Comparison of ENCODE assay signal across 15 cellular contexts in genomic region chr9:99555792-99556191, GRCh38.
DNase-seq lines count a peak whose midpoint lies in the region; ATAC-seq and TF ChIP-seq lines count a peak whose summit lies in the region.
"Had no signal": no experiment of that assay in that cellular context is flagged by ENCODE, and none has a peak within 500 bp of the region (broad histone marks: within the 10 kb centered on the region; RNA-seq: fewer than 3 reads in every experiment).

No MANE protein-coding gene starts in this region.

- no peak overlapping the region for H3K18ac ChIP-seq in mesendoderm (ENCODE audit: low read length)

- no peak overlapping the region for H2AK5ac ChIP-seq in mesendoderm (ENCODE audit: low read length)

- no peak overlapping the region for H2BK15ac ChIP-seq in mesendoderm (replicated peaks; ENCODE audit: low read depth)

- CTCF ChIA-PET in A673 (lab: Charles Lee) = no interaction called here

- no CpG with 5 or more reads among the region's 4 CpGs for WGBS in mesendoderm (ENCODE audit: extremely low coverage, insufficient coverage, low lambda C conversion rate)

- H3K9me3 Mint-ChIP-seq in T-helper 2 cell treated with Interferon-gamma antibody and Interleukin-4, amounts not matched to agents 5 μg/mL and 100 μg/mL, for 36 hours = peaks cover 13% of the 10 kb centered on the region
- H3K9me3 Mint-ChIP-seq in osteocyte (ENCODE audit: unreplicated experiment) = peaks cover 16% of the 10 kb centered on the region
- H3K9me3 Mint-ChIP-seq: GM23338 had no signal

- no peak overlapping the region for H3K27ac Mint-ChIP-seq in T-helper 2 cell treated with Interferon-gamma antibody and Interleukin-4, amounts not matched to agents 5 μg/mL and 100 μg/mL, for 36 hours
- H3K27ac Mint-ChIP-seq in osteocyte (ENCODE audit: unreplicated experiment) = no peak overlapping the region
- H3K27ac Mint-ChIP-seq: CD4-positive, alpha-beta T cell; GM23338 had no signal

- peak; percentile 1 for DNase-seq in A673 (ENCODE audit: low spot score)
- DNase-seq in EH (ENCODE audit: low read depth) = peak; percentile 28
- peak; percentile 17 for DNase-seq in T-helper 2 cell treated with Interferon-gamma antibody and Interleukin-4, amounts not matched to agents 5 μg/mL and 100 μg/mL, for 36 hours (ENCODE audit: low spot score)
- peak; percentile 24 for DNase-seq in mesendoderm
- no peak for DNase-seq in osteocyte (ENCODE audit: extremely low spot score, unreplicated experiment)
- DNase-seq in hypothalamus (lab: John Stamatoyannopoulos, UW) = no peak
- no peak for DNase-seq in stimulated activated CD4-positive, alpha-beta T cell treated with anti-CD3 and anti-CD28 coated beads, Interleukin-15, amount 100 ng/mL, for 24 hours
- DNase-seq: AML-193; Caco-2; CD4-positive, alpha-beta T cell; GDM1; HCEC 1CT had no signal

- H3K79me1 ChIP-seq in mesendoderm (ENCODE audit: low read length) = no peaks in the 10 kb centered on the region

- H3K9ac ChIP-seq in mesendoderm (ENCODE audit: low read length) = no peak overlapping the region

- H3K56ac ChIP-seq in mesendoderm (ENCODE audit: low read length) = no peak overlapping the region

- no peak overlapping the region for H3K4me3 Mint-ChIP-seq in T-helper 2 cell treated with Interferon-gamma antibody and Interleukin-4, amounts not matched to agents 5 μg/mL and 100 μg/mL, for 36 hours
- no peak overlapping the region for H3K4me3 Mint-ChIP-seq in osteocyte (ENCODE audit: unreplicated experiment)
- H3K4me3 Mint-ChIP-seq: CD4-positive, alpha-beta T cell; GM23338 had no signal

- no peaks in the 10 kb centered on the region for H3K79me2 ChIP-seq in mesendoderm (ENCODE audit: control insufficient read depth, insufficient read depth, low read length)

- no TSS peak for BruUV-seq in A673 (replicated peaks; lab: Mats Ljungman, UMichigan)

- H4K8ac ChIP-seq in mesendoderm (ENCODE audit: low read depth, low read length) = no peak overlapping the region

- H3K27ac ChIP-seq in A673 (ENCODE audit: low read depth, low read length, poor library complexity, severe bottlenecking) (no peak overlapping the region), mesendoderm (ENCODE audit: low read depth, low read length) (no peak overlapping the region)
- H3K27ac ChIP-seq: C4-2B had no signal

- H3K23ac ChIP-seq in mesendoderm (ENCODE audit: low read length) = no peak overlapping the region

- H3K4me1 ChIP-seq in A673 (ENCODE audit: insufficient read depth, low read length, poor library complexity, severe bottlenecking) = no peaks in the 10 kb centered on the region
- no peaks in the 10 kb centered on the region for H3K4me1 ChIP-seq in mesendoderm (ENCODE audit: control insufficient read depth, low read depth, low read length)
- H3K4me1 ChIP-seq: Caco-2 had no signal

- no peaks in the 10 kb centered on the region for H3K4me1 Mint-ChIP-seq in T-helper 2 cell treated with Interferon-gamma antibody and Interleukin-4, amounts not matched to agents 5 μg/mL and 100 μg/mL, for 36 hours (ENCODE audit: low read depth)
- H3K4me1 Mint-ChIP-seq in osteocyte (ENCODE audit: unreplicated experiment) = peaks cover 5% of the 10 kb centered on the region
- H3K4me1 Mint-ChIP-seq: GM23338 had no signal

- H2BK120ac ChIP-seq in mesendoderm (ENCODE audit: low read depth, low read length) = no peak overlapping the region

- TF ChIP-seq CTCF in A673 (conservative IDR thresholded peaks at IDR 0.05; ENCODE audit: low read depth, low read length) (no peak), osteocyte (IDR thresholded peaks at IDR 0.05) (no peak)

- H3K4me2 ChIP-seq in mesendoderm (ENCODE audit: low read length) = no peak overlapping the region
- H3K4me2 ChIP-seq: GM23338 had no signal

- H3K27me3 ChIP-seq in A673 (replicated peaks; ENCODE audit: insufficient read depth, low read depth, low read length, poor library complexity) (no peaks in the 10 kb centered on the region), mesendoderm (ENCODE audit: insufficient read depth, low read length, poor library complexity) (no peaks in the 10 kb centered on the region)

- peaks cover 6% of the 10 kb centered on the region for H3K9me3 ChIP-seq in A673 (ENCODE audit: low read depth, low read length, poor library complexity, severe bottlenecking)
- H3K9me3 ChIP-seq: Caco-2 had no signal

- POLR2A ChIA-PET in A673 (lab: Charles Lee; ENCODE audit: low non-redundant PET) = interaction anchor here (0.7 kb wide), 1 partner anchor 869 kb away, joined by 3 read pairs; no protein-coding TSS in a partner anchor

- peaks cover 2% of the 10 kb centered on the region for H3K27me3 Mint-ChIP-seq in T-helper 2 cell treated with Interferon-gamma antibody and Interleukin-4, amounts not matched to agents 5 μg/mL and 100 μg/mL, for 36 hours (ENCODE audit: low read depth)
- peaks cover 14% of the 10 kb centered on the region for H3K27me3 Mint-ChIP-seq in osteocyte (ENCODE audit: unreplicated experiment)

- ATAC-seq in HG03025 (IDR thresholded peaks at IDR 0.05; ENCODE audit: low FRiP score, unreplicated experiment) = no peak
- ATAC-seq: GM23338 had no signal

- intact Hi-C loops in A673 (cut with micrococcal nuclease; ENCODE audit: unreplicated experiment) = no loop called here

- H3K36me3 Mint-ChIP-seq in T-helper 2 cell treated with Interferon-gamma antibody and Interleukin-4, amounts not matched to agents 5 μg/mL and 100 μg/mL, for 36 hours (ENCODE audit: low read depth) = no peaks in the 10 kb centered on the region
- H3K36me3 Mint-ChIP-seq in osteocyte (ENCODE audit: unreplicated experiment) = peaks cover 2% of the 10 kb centered on the region

- no peak overlapping the region for H4K5ac ChIP-seq in mesendoderm (ENCODE audit: low read length)

- H3K4ac ChIP-seq in mesendoderm (ENCODE audit: low read depth, low read length) = no peak overlapping the region

- H3K36me3 ChIP-seq in A673 (ENCODE audit: insufficient read depth, low read length, poor library complexity, severe bottlenecking) (no peaks in the 10 kb centered on the region), mesendoderm (ENCODE audit: control insufficient read depth, insufficient read depth, low read length) (no peaks in the 10 kb centered on the region)

- H3K4me3 ChIP-seq in A673 (ENCODE audit: low read depth, low read length, poor library complexity, severe bottlenecking) = no peak overlapping the region
- no peak overlapping the region for H3K4me3 ChIP-seq in mesendoderm (ENCODE audit: low read length)
- H3K4me3 ChIP-seq: GM23338 had no signal

- H2BK5ac ChIP-seq in mesendoderm (ENCODE audit: low read length) = no peak overlapping the region

Comparison
In these comparisons a context has a peak if more than half of its experiments do, and no peak if none do; other contexts are left out.
1. DNase-seq: peak in A673 (single experiment), EH (single experiment), T-helper 2 cell treated with Interferon-gamma antibody and Interleukin-4, amounts not matched to agents 5 μg/mL and 100 μg/mL, for 36 hours (single experiment) and mesendoderm (single experiment); none in osteocyte (single experiment), hypothalamus (0 of 51) and stimulated activated CD4-positive, alpha-beta T cell treated with anti-CD3 and anti-CD28 coated beads, Interleukin-15, amount 100 ng/mL, for 24 hours (single experiment).